1 cellular context compared by ENCODE assay signal in genomic region chr3:150970665-150971327, GRCh38.
TF ChIP-seq lines count a peak whose summit lies in the region.

No MANE protein-coding gene starts in this region.

TF ChIP-seq in A549, 52 proteins besides CTCF, POLR2A, EP300 and RAD21 (continued from another document):
- TF ChIP-seq REST (IDR thresholded peaks at IDR 0.05): no peak
- no peak for TF ChIP-seq FOSL2 (IDR thresholded peaks at IDR 0.05)
- peak; percentile 48; the same call in 1 of the 2 replicates for TF ChIP-seq FOSL2 (CRISPR knock-in tag; IDR thresholded peaks at IDR 0.05)
- no peak for TF ChIP-seq HES2 (IDR thresholded peaks at IDR 0.05)
- no peak for TF ChIP-seq BCL3 (IDR thresholded peaks at IDR 0.05)
- no peak for TF ChIP-seq RFX5 (IDR thresholded peaks at IDR 0.05)
- no peak for TF ChIP-seq JUN (IDR thresholded peaks at IDR 0.05)
- 0 out of 2 replicates have a peak, but pooled peaks have one; percentile 53 for TF ChIP-seq CBX8 (IDR thresholded peaks at IDR 0.05)
- TF ChIP-seq USF2 (IDR thresholded peaks at IDR 0.05): no peak
- TF ChIP-seq ATOH8 (CRISPR knock-in tag; IDR thresholded peaks at IDR 0.05; ENCODE audit: low read depth): no peak
- peak; percentile 32; the same call in 1 of the 2 replicates for TF ChIP-seq JUNB (IDR thresholded peaks at IDR 0.05)
- TF ChIP-seq EHMT2 (IDR thresholded peaks at IDR 0.05; ENCODE audit: low read depth): no peak
TF ChIP-seq in A549: peak in this region for 4.
